ENCODE assay signal across 19 cellular contexts in the genomic region with DNA sequence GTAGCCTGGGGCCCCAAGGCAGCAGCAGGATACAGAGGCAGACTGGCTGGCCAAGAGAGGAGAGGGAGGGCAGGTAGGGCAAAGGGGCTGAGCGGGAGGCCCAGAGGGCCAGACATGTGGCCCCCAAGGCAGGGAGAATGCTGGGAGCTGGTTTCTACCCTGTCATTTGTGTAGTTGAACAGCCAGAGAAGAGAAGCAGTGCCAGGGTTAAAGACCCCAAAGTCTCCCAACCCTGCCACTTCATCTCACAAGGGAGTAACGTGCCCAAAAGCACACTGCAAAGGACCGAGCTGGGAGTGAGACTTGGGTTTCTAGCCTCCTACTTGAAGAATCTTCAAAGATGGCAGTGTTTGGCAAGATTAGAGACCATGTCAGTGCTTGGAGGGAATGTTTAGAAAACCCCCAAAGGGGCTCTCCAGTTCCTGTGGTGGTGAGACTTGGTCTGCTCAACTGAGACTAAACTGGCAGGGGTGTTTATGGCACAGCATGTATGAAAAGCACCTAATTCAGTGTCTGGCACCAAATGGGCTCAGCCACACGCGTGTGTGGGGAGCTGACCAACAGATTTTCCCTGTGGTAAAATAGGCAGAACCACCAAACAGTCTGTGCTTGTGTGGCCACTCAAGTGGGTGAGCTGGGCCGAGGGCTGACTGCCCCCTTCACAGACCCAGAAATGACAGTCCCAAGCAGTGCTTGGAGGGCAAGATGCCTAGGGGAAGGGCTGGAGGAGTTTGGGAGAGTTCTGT.
A peak's percentile ranks its signal among the peaks of the same experiment; 100 is the strongest.
DNase-seq lines count a peak whose midpoint lies in the region; ATAC-seq, FAIRE-seq and TF ChIP-seq lines count a peak whose summit lies in the region.
"Had no signal": no experiment of that assay in that cellular context is flagged by ENCODE, and none has a peak within 500 bp of the region (broad histone marks: within the 10 kb centered on the region; RNA-seq: fewer than 3 reads in every experiment).

No MANE protein-coding gene starts in this region.

- no peak overlapping the region for H3K4me3 ChIP-seq in GM12865 (ENCODE audit: low read depth, low read length)
- H3K4me3 ChIP-seq in pancreas, result no peak overlapping the region
- H3K4me3 ChIP-seq: HAP-1, Peyer's patch, SJSA1 had no signal

- H3K27ac ChIP-seq in pancreas, result no peak overlapping the region
- H3K27ac ChIP-seq: Peyer's patch, SJSA1 had no signal

- DNase-seq in GM12865 (ENCODE audit: low read depth) (peak; percentile 39), T-helper 17 cell (no peak), memory B cell (ENCODE audit: low spot score in 2 of 2) (no peak), pancreas (no peak)
- no peak for DNase-seq in stimulated activated naive CD8-positive, alpha-beta T cell treated with anti-CD3 and anti-CD28 coated beads, Interleukin-15, amount 100 ng/mL, for 72 hours
- DNase-seq in activated CD4-positive, alpha-beta T cell treated with anti-CD3 and anti-CD28 coated beads for 4 hours, result no peak
- DNase-seq: ACHN; DMS 273 treated with DMSO at 0.1 percent for 48 hours; DND-41; NCI-H1105 treated with DMSO at 0.1 percent for 48 hours; NCI-H1694; NCI-H2081 treated with DMSO at 0.1 percent for 48 hours; NCI-H748 treated with DMSO at 0.1 percent for 48 hours; NK-92 treated with Interleukin-12 subunit alpha and Interleukin-12 subunit beta, amount 100 ng/mL, for 24 hours had no signal

- H3K4me1 Mint-ChIP-seq in T-helper 17 cell (peaks cover 4% of the 10 kb centered on the region), memory B cell (peaks cover 37% of the 10 kb centered on the region)
- no peaks in the 10 kb centered on the region for H3K4me1 Mint-ChIP-seq in stimulated activated naive CD8-positive, alpha-beta T cell treated with anti-CD3 and anti-CD28 coated beads, Interleukin-15, amount 100 ng/mL, for 72 hours

- H3K36me3 Mint-ChIP-seq in T-helper 17 cell (ENCODE audit: low read depth) (peaks cover 17% of the 10 kb centered on the region), memory B cell (peaks cover 35% of the 10 kb centered on the region)

- H3K27me3 ChIP-seq in pancreas, result no peaks in the 10 kb centered on the region
- H3K27me3 ChIP-seq: Peyer's patch, SJSA1 had no signal

- TF ChIP-seq CTCF in GM12865 (IDR thresholded peaks at IDR 0.05; ENCODE audit: insufficient read depth, low read depth, low read length, missing control alignments) (no peak), pancreas (IDR thresholded peaks at IDR 0.05) (no peak)

- peak; percentile 42 for ATAC-seq in T-helper 17 cell
- no peak for ATAC-seq in memory B cell (ENCODE audit: low read depth)
- ATAC-seq in stimulated activated naive CD8-positive, alpha-beta T cell treated with anti-CD3 and anti-CD28 coated beads, Interleukin-15, amount 100 ng/mL, for 72 hours, result no peak
- no peak for ATAC-seq in GM18520 (IDR thresholded peaks at IDR 0.05; ENCODE audit: unreplicated experiment)
- ATAC-seq in pancreas, result no peak

- H3K4me3 Mint-ChIP-seq in T-helper 17 cell (no peak overlapping the region), memory B cell (peak overlapping the region; percentile 59)
- H3K4me3 Mint-ChIP-seq in stimulated activated naive CD8-positive, alpha-beta T cell treated with anti-CD3 and anti-CD28 coated beads, Interleukin-15, amount 100 ng/mL, for 72 hours, result no peak overlapping the region

- 96 to 97% methylated on average over 6 of the region's 6 CpGs for WGBS in pancreas, 2 donors

- peaks cover 1% of the 10 kb centered on the region for H3K9me3 Mint-ChIP-seq in memory B cell
- no peaks in the 10 kb centered on the region for H3K9me3 Mint-ChIP-seq in stimulated activated naive CD8-positive, alpha-beta T cell treated with anti-CD3 and anti-CD28 coated beads, Interleukin-15, amount 100 ng/mL, for 72 hours

- FAIRE-seq in pancreas (lab: Jason Lieb, UNC), result no peak
- FAIRE-seq: HTR-8/SVneo had no signal

- peaks cover 0 to 69% (median 15%) of the 10 kb centered on the region in 3 donors for H3K36me3 ChIP-seq in pancreas

- no peaks in the 10 kb centered on the region for H3K27me3 Mint-ChIP-seq in T-helper 17 cell
- no peaks in the 10 kb centered on the region for H3K27me3 Mint-ChIP-seq in memory B cell
- H3K27me3 Mint-ChIP-seq in stimulated activated naive CD8-positive, alpha-beta T cell treated with anti-CD3 and anti-CD28 coated beads, Interleukin-15, amount 100 ng/mL, for 72 hours, result no peaks in the 10 kb centered on the region

- H3K27ac Mint-ChIP-seq in T-helper 17 cell (peak overlapping the region; percentile 92), memory B cell (peak overlapping the region; percentile 98)
- peak overlapping the region; percentile 19 to 40 for H3K27ac Mint-ChIP-seq in stimulated activated naive CD8-positive, alpha-beta T cell treated with anti-CD3 and anti-CD28 coated beads, Interleukin-15, amount 100 ng/mL, for 72 hours

- H3K9me3 ChIP-seq in T-helper 17 cell (ENCODE audit: control insufficient read depth, low read length, poor library complexity, severe bottlenecking) (no peaks in the 10 kb centered on the region), pancreas (no peaks in the 10 kb centered on the region)
- H3K9me3 ChIP-seq: HAP-1, Peyer's patch, SJSA1 had no signal

- intact Hi-C loops in pancreas (cut with DNase I), result loop anchor here in 1 of 3 donors (10.0 kb wide), 1 partner anchor 135 kb away; no protein-coding TSS in a partner anchor

- H3K4me1 ChIP-seq in pancreas, result no peaks in the 10 kb centered on the region
- H3K4me1 ChIP-seq: HAP-1 had no signal

Comparison
In these comparisons a context has a peak if more than half of its experiments do, and no peak if none do; other contexts are left out.
1. H3K27ac Mint-ChIP-seq: peak in every context shown above with its lines; median percentile 98 in memory B cell; 92 in T-helper 17 cell; 30 in stimulated activated naive CD8-positive, alpha-beta T cell treated with anti-CD3 and anti-CD28 coated beads, Interleukin-15, amount 100 ng/mL, for 72 hours.